32 cellular contexts compared by ENCODE assay signal in genomic region chr2:38060206-38060605, GRCh38. TPM values are rescaled to one million over a fixed set of nuclear protein-coding genes. Genes with fewer than 3 reads are reported as not detected.
"Had no signal": no experiment of that assay in that cellular context is flagged by ENCODE, and none has a peak within 500 bp of the region (broad histone marks: within the 10 kb centered on the region; RNA-seq: fewer than 3 reads in every experiment).

No MANE protein-coding gene starts in this region.

- H3K9me3 Mint-ChIP-seq: activated CD4-positive, alpha-beta memory T cell treated with anti-CD3 and anti-CD28 coated beads, Interleukin-2, amount 10 ng/mL, durations not matched to agents 7 days and 5 days; activated naive CD8-positive, alpha-beta T cell treated with anti-CD3 and anti-CD28 coated beads for 36 hours had no signal

- H3K27ac Mint-ChIP-seq: activated CD4-positive, alpha-beta memory T cell treated with anti-CD3 and anti-CD28 coated beads, Interleukin-2, amount 10 ng/mL, durations not matched to agents 7 days and 5 days; activated CD8-positive, alpha-beta memory T cell treated with anti-CD3 and anti-CD28 coated beads, Interleukin-2, amount 10 ng/mL, durations not matched to agents 7 days and 5 days; activated naive CD8-positive, alpha-beta T cell treated with anti-CD3 and anti-CD28 coated beads for 36 hours had no signal

- H3K4me1 ChIP-seq: body of pancreas, breast epithelium, SJCRH30 had no signal

- H3K4me3 ChIP-seq: body of pancreas, breast epithelium, K562, SJCRH30, SK-N-MC had no signal

- H3K36me3 Mint-ChIP-seq: activated CD8-positive, alpha-beta memory T cell treated with anti-CD3 and anti-CD28 coated beads, Interleukin-2, amount 10 ng/mL, durations not matched to agents 7 days and 5 days had no signal

- H3K4me1 Mint-ChIP-seq: activated CD4-positive, alpha-beta memory T cell treated with anti-CD3 and anti-CD28 coated beads, Interleukin-2, amount 10 ng/mL, durations not matched to agents 7 days and 5 days; activated CD8-positive, alpha-beta memory T cell treated with anti-CD3 and anti-CD28 coated beads, Interleukin-2, amount 10 ng/mL, durations not matched to agents 7 days and 5 days had no signal

- H3K36me3 ChIP-seq: breast epithelium, SJCRH30, WERI-Rb-1 had no signal

- H3K9me3 ChIP-seq: body of pancreas, breast epithelium, SJCRH30 had no signal

- H3K27me3 ChIP-seq: body of pancreas, breast epithelium had no signal

- H3K27ac ChIP-seq: body of pancreas, breast epithelium, SJCRH30, SK-N-MC, WERI-Rb-1 had no signal

- DNase-seq: activated CD4-positive, alpha-beta memory T cell treated with anti-CD3 and anti-CD28 coated beads, Interleukin-2, amount 10 ng/mL, durations not matched to agents 7 days and 5 days; activated CD4-positive, alpha-beta T cell treated with anti-CD3 and anti-CD28 coated beads for 1 hour; activated CD4-positive, alpha-beta T cell treated with anti-CD3 and anti-CD28 coated beads for 48 hours; activated CD4-positive, CD25-positive, alpha-beta regulatory T cell; activated CD8-positive, alpha-beta memory T cell treated with anti-CD3 and anti-CD28 coated beads for 24 hours; activated CD8-positive, alpha-beta memory T cell treated with anti-CD3 and anti-CD28 coated beads, Interleukin-2, amount 10 ng/mL, durations not matched to agents 7 days and 5 days; activated CD8-positive, alpha-beta memory T cell treated with anti-CD3 and anti-CD28 coated beads, Interleukin-2, amount 50 U/mL, for 48 hours; activated effector memory CD4-positive, alpha-beta T cell treated with Interleukin-2 at 50 U/mL for 16 hours; activated naive CD4-positive, alpha-beta T cell; activated naive CD4-positive, alpha-beta T cell treated with anti-CD3 and anti-CD28 coated beads, Interleukin-2, amount 50 U/mL, for 16 hours; activated naive CD8-positive, alpha-beta T cell treated with anti-CD3 and anti-CD28 coated beads for 36 hours; activated T-cell treated with anti-CD3 and anti-CD28 coated beads, Interleukin-2, amount 50 U/mL, for 48 hours; amygdala; body of pancreas; NCI-H1092 treated with DMSO at 0.1 percent for 48 hours; NCI-H1417 treated with DMSO at 0.1 percent for 48 hours; NCI-H187 treated with DMSO at 0.1 percent for 48 hours; NCI-H2081; NCI-H2171 treated with DMSO at 0.1 percent for 48 hours; NCI-H2227 treated with DMSO at 0.1 percent for 48 hours; NCI-H446; NCI-H510A treated with DMSO at 0.1 percent for 48 hours; NCI-H69; NCI-H82; SHP77; SJCRH30; T1000; WERI-Rb-1 had no signal

- ATAC-seq: activated CD8-positive, alpha-beta memory T cell treated with anti-CD3 and anti-CD28 coated beads, Interleukin-2, amount 10 ng/mL, durations not matched to agents 7 days and 5 days; body of pancreas; K562; Panc1 had no signal

- H3K4me3 Mint-ChIP-seq: activated CD4-positive, alpha-beta memory T cell treated with anti-CD3 and anti-CD28 coated beads, Interleukin-2, amount 10 ng/mL, durations not matched to agents 7 days and 5 days; activated CD8-positive, alpha-beta memory T cell treated with anti-CD3 and anti-CD28 coated beads, Interleukin-2, amount 10 ng/mL, durations not matched to agents 7 days and 5 days; activated naive CD8-positive, alpha-beta T cell treated with anti-CD3 and anti-CD28 coated beads for 36 hours had no signal

RNA-seq across cellular contexts. Expression of gene CYP1B1, which starts 15.7 kb away (rescaled TPM):
- total RNA-seq: SJCRH30 had no signal
